In genomic region chrX:140712413-140713173, GRCh38 we compare ENCODE assay signal across 9 cellular contexts. TPM values are rescaled to one million over a fixed set of nuclear protein-coding genes. Genes with fewer than 3 reads are reported as not detected.
DNase-seq lines count a peak whose midpoint lies in the region; ATAC-seq and TF ChIP-seq lines count a peak whose summit lies in the region.
"Had no signal": no experiment of that assay in that cellular context is flagged by ENCODE, and none has a peak within 500 bp of the region (broad histone marks: within the 10 kb centered on the region; RNA-seq: fewer than 3 reads in every experiment).

No MANE protein-coding gene starts in this region.

- no peaks in the 10 kb centered on the region for H3K27me3 ChIP-seq in thoracic aorta (replicated peaks; ENCODE audit: insufficient read depth)

- intact Hi-C loops in activated CD4-positive, alpha-beta T cell treated with anti-CD3 and anti-CD28 coated beads, Interleukin-2, amount 10 ng/mL, durations not matched to agents 24 days and 14 days (cut with micrococcal nuclease): no loop called here
- intact Hi-C loops in lower leg skin (cut with DNase I; ENCODE audit: low total_unique reads): no loop called here

- no peaks in the 10 kb centered on the region for H3K36me3 Mint-ChIP-seq in activated CD4-positive, alpha-beta T cell treated with anti-CD3 and anti-CD28 coated beads, Interleukin-2, amount 10 ng/mL, durations not matched to agents 24 days and 14 days (ENCODE audit: low read depth)

- no peak overlapping the region for H3K4me3 Mint-ChIP-seq in activated CD4-positive, alpha-beta T cell treated with anti-CD3 and anti-CD28 coated beads, Interleukin-2, amount 10 ng/mL, durations not matched to agents 24 days and 14 days

- DNase-seq in activated CD4-positive, alpha-beta T cell treated with anti-CD3 and anti-CD28 coated beads, Interleukin-2, amount 10 ng/mL, durations not matched to agents 24 days and 14 days: peak; percentile 62
- DNase-seq in activated CD4-positive, alpha-beta T cell treated with anti-CD3 and anti-CD28 coated beads for 1 hour: no peak
- DNase-seq in RPMI7951 (ENCODE audit: low read depth) (peak; percentile 41), cerebellum (ENCODE audit: low spot score) (peak; percentile 54), lower leg skin (ENCODE audit: low spot score in 2 of 2) (peak; percentile 18 to 86), thoracic aorta (ENCODE audit: low spot score) (peak; percentile 3), HuH-7.5 (ENCODE audit: low spot score) (no peak)
- DNase-seq: DND-41 had no signal

- TF ChIP-seq CTCF in lower leg skin (IDR thresholded peaks at IDR 0.05) (no peak), thoracic aorta (IDR thresholded peaks at IDR 0.05) (no peak)

- 4 to 20% methylated on average over 9 to 16 of the region's 16 CpGs for WGBS in lower leg skin, 2 donors

- no peak overlapping the region for H3K4me3 ChIP-seq in lower leg skin (ENCODE audit: low read depth, poor library complexity, severe bottlenecking)
- H3K4me3 ChIP-seq in thoracic aorta: peak overlapping the region; percentile 56

- H3K27ac ChIP-seq in thoracic aorta: no peak overlapping the region

- H3K4me1 Mint-ChIP-seq in activated CD4-positive, alpha-beta T cell treated with anti-CD3 and anti-CD28 coated beads, Interleukin-2, amount 10 ng/mL, durations not matched to agents 24 days and 14 days: no peaks in the 10 kb centered on the region

- H3K9me3 Mint-ChIP-seq in activated CD4-positive, alpha-beta T cell treated with anti-CD3 and anti-CD28 coated beads, Interleukin-2, amount 10 ng/mL, durations not matched to agents 24 days and 14 days: no peaks in the 10 kb centered on the region

- ATAC-seq in thoracic aorta (ENCODE audit: insufficient number of reproducible peaks, low FRiP score, low read depth) (no peak), HG03439 (IDR thresholded peaks at IDR 0.05; ENCODE audit: unreplicated experiment) (no peak)

- TF ChIP-seq POLR2A in lower leg skin (IDR thresholded peaks at IDR 0.05): no peak

- no peak overlapping the region for H3K27ac Mint-ChIP-seq in activated CD4-positive, alpha-beta T cell treated with anti-CD3 and anti-CD28 coated beads, Interleukin-2, amount 10 ng/mL, durations not matched to agents 24 days and 14 days

- H3K27me3 Mint-ChIP-seq in activated CD4-positive, alpha-beta T cell treated with anti-CD3 and anti-CD28 coated beads, Interleukin-2, amount 10 ng/mL, durations not matched to agents 24 days and 14 days: peaks cover 2% of the 10 kb centered on the region

- H3K36me3 ChIP-seq in thoracic aorta: no peaks in the 10 kb centered on the region

- H3K4me1 ChIP-seq in thoracic aorta (ENCODE audit: control insufficient read depth in 1 of 2, low read depth in 2 of 2): no peaks in the 10 kb centered on the region

- H3K9me3 ChIP-seq in thoracic aorta: no peaks in the 10 kb centered on the region

RNA-seq across cellular contexts. Expression of gene LINC00632, which starts 3.0 kb away (rescaled TPM):
- total RNA-seq in activated CD4-positive, alpha-beta T cell treated with anti-CD3 and anti-CD28 coated beads, Interleukin-2, amount 10 ng/mL, durations not matched to agents 24 days and 14 days: 5.1 and 5.8 TPM in 2 replicates
- 0.39 and 0.48 TPM in 2 replicates for total RNA-seq in RPMI7951 (2014; rRNA removed; shearing (Covaris generic))
- total RNA-seq in cerebellum: 237 TPM
- total RNA-seq in lower leg skin: 10 to 100 TPM; 25.2 to 81.7 (median 63.1) TPM
- total RNA-seq in thoracic aorta: 100 to 1,000 TPM; 161 to 200 TPM

Comparison
In these comparisons a context has a peak if more than half of its experiments do, and no peak if none do; other contexts are left out.
1. DNase-seq: peak in activated CD4-positive, alpha-beta T cell treated with anti-CD3 and anti-CD28 coated beads, Interleukin-2, amount 10 ng/mL, durations not matched to agents 24 days and 14 days (single experiment), RPMI7951 (single experiment), cerebellum (single experiment), lower leg skin (2 of 2) and thoracic aorta (single experiment); none in activated CD4-positive, alpha-beta T cell treated with anti-CD3 and anti-CD28 coated beads for 1 hour (single experiment) and HuH-7.5 (single experiment).